15 cellular contexts compared by ENCODE assay signal in genomic region chr1:10253149-10253548, GRCh38. TPM values are rescaled to one million over a fixed set of nuclear protein-coding genes. Genes with fewer than 3 reads are reported as not detected.
DNase-seq lines count a peak whose midpoint lies in the region; ATAC-seq, FAIRE-seq and TF ChIP-seq lines count a peak whose summit lies in the region.
"Had no signal": no experiment of that assay in that cellular context is flagged by ENCODE, and none has a peak within 500 bp of the region (broad histone marks: within the 10 kb centered on the region; RNA-seq: fewer than 3 reads in every experiment).

No MANE protein-coding gene starts in this region.

- H3K4me1 ChIP-seq in IMR-90 (ENCODE audit: control insufficient read depth, insufficient read depth, low read length): peaks cover 7% of the 10 kb centered on the region; the same call in 1 of the 2 replicates
- no peaks in the 10 kb centered on the region for H3K4me1 ChIP-seq in K562 (replicated peaks in 1 of 2; ENCODE audit: control insufficient read depth in 2 of 2, insufficient read depth in 2 of 2, low read length in 2 of 2)

- TF ChIP-seq RAD21 in IMR-90 (IDR thresholded peaks at IDR 0.05; ENCODE audit: low read length) (no peak), K562 (CRISPR knock-in tag; conservative IDR thresholded peaks at IDR 0.05 in 1 of 2, IDR thresholded peaks at IDR 0.05 in 1 of 2) (no peak)

- dilution Hi-C loops in IMR-90 (cut with HindIII; ENCODE audit: low sequenced_read_pairs, unreplicated experiment): no loop called here

- H4K91ac ChIP-seq in IMR-90 (ENCODE audit: insufficient read depth, low read depth, low read length): no peak overlapping the region

- no peak overlapping the region for H3K4me2 ChIP-seq in IMR-90 (ENCODE audit: low read depth, low read length)
- no peak overlapping the region for H3K4me2 ChIP-seq in K562 (ENCODE audit: insufficient read depth, low read length)

- no peak overlapping the region for H3K9ac ChIP-seq in IMR-90 (ENCODE audit: low read depth, low read length)
- H3K9ac ChIP-seq in K562 (ENCODE audit: insufficient read depth in 1 of 2, low read depth in 2 of 2, low read length in 2 of 2): no peak overlapping the region

- no peak overlapping the region for H2BK15ac ChIP-seq in IMR-90 (ENCODE audit: low read depth, low read length)

- no peak overlapping the region for H2AK9ac ChIP-seq in IMR-90 (replicated peaks; ENCODE audit: low read depth, low read length, poor library complexity)

- H3K23ac ChIP-seq in IMR-90 (ENCODE audit: low read depth, low read length): no peak overlapping the region

- POLR2A ChIA-PET in IMR-90 (lab: Charles Lee; ENCODE audit: unreplicated experiment): no interaction called here
- POLR2A ChIA-PET in K562 (lab: Yijun Ruan, JAX): interaction anchor here (1.2 to 1.3 kb wide), 2 partner anchors 13 to 17 kb away, joined by 3 to 5 read pairs; no protein-coding TSS in a partner anchor

- TF ChIP-seq CTCF in IMR-90 (conservative IDR thresholded peaks at IDR 0.05; ENCODE audit: low read depth, low read length) (no peak), K562 (IDR thresholded peaks at IDR 0.05 in 2 of 3, conservative IDR thresholded peaks at IDR 0.05 in 1 of 3; ENCODE audit: insufficient read depth in 2 of 3, low read depth in 1 of 3, low read length in 3 of 3) (no peak), mesothelial cell of epicardium (IDR thresholded peaks at IDR 0.05; ENCODE audit: unreplicated experiment) (no peak)

- CTCF ChIA-PET in IMR-90 (lab: Yijun Ruan, JAX) (interaction anchor here (0.6 to 1.9 kb wide), 2 partner anchors 43 to 679 kb away, joined by 3 to 12 read pairs; partner anchors contain the start of gene KIF1B), K562 (lab: Yijun Ruan, JAX; ENCODE audit: low intra/inter-chr PET ratio) (no interaction called here)

- H3K79me2 ChIP-seq in K562 (ENCODE audit: control insufficient read depth, insufficient read depth, low read length): no peaks in the 10 kb centered on the region

- no peak overlapping the region for H4K8ac ChIP-seq in IMR-90 (ENCODE audit: low read depth in 2 of 2, low read length in 2 of 2)

- DNase-seq in IMR-90: no peak
- DNase-seq in K562 (ENCODE audit: extremely low read depth in 1 of 4, low spot score in 3 of 4): no peak
- no peak for DNase-seq in mesothelial cell of epicardium (ENCODE audit: low spot score in 2 of 2, unreplicated experiment in 2 of 2)
- no peak for DNase-seq in stimulated activated effector memory CD8-positive, alpha-beta T cell treated with anti-CD3 and anti-CD28 coated beads, Interleukin-12 subunit alpha, Interleukin-12 subunit beta, amount 100 ng/mL, for 72 hours (ENCODE audit: low spot score in 2 of 2)
- DNase-seq in NCI-H446 treated with DMSO at 0.1 percent for 48 hours (lab: John Stamatoyannopoulos, UW): no peak
- DNase-seq: activated CD8-positive, alpha-beta memory T cell treated with anti-CD3 and anti-CD28 coated beads for 24 hours; activated gamma-delta T cell; C1 segment of cervical spinal cord; glutamatergic neuron had no signal

- peaks cover 30 to 79% of the 10 kb centered on the region in 2 experiments for H3K79me1 ChIP-seq in IMR-90 (ENCODE audit: low read depth in 1 of 2, low read length in 2 of 2)

- H2AFZ ChIP-seq in IMR-90 (replicated peaks; ENCODE audit: low read length, poor library complexity): no peak overlapping the region
- H2AFZ ChIP-seq in K562 (ENCODE audit: low read depth, low read length): no peak overlapping the region

- H3K27me3 ChIP-seq in IMR-90 (ENCODE audit: control insufficient read depth, insufficient read depth, low read length) (no peaks in the 10 kb centered on the region), K562 (ENCODE audit: control insufficient read depth in 2 of 2, insufficient read depth in 2 of 2, low read length in 2 of 2) (no peaks in the 10 kb centered on the region)

- peaks cover 65% of the 10 kb centered on the region for H4K20me1 ChIP-seq in IMR-90 (ENCODE audit: insufficient read depth, low read length)
- no peaks in the 10 kb centered on the region for H4K20me1 ChIP-seq in K562 (replicated peaks; ENCODE audit: control insufficient read depth, insufficient read depth, low read length)

- no peak overlapping the region for H3K4ac ChIP-seq in IMR-90 (ENCODE audit: low read depth, low read length)

- ATAC-seq in IMR-90 (ENCODE audit: low read depth) (no peak), K562 (no peak), GM18502 (IDR thresholded peaks at IDR 0.05; ENCODE audit: poor library complexity, unreplicated experiment) (no peak), HG02759 (IDR thresholded peaks at IDR 0.05; ENCODE audit: unreplicated experiment) (no peak), GM18517 (IDR thresholded peaks at IDR 0.05; ENCODE audit: unreplicated experiment) (no peak)
- ATAC-seq in stimulated activated effector memory CD8-positive, alpha-beta T cell treated with anti-CD3 and anti-CD28 coated beads, Interleukin-12 subunit alpha, Interleukin-12 subunit beta, amount 100 ng/mL, for 72 hours: no peak

- H3K9me1 ChIP-seq in IMR-90 (ENCODE audit: insufficient read depth, low read length) (peaks cover 16% of the 10 kb centered on the region), K562 (ENCODE audit: control insufficient read depth, insufficient read depth, low read length) (no peaks in the 10 kb centered on the region)

- no CpG with 5 or more reads among the region's 1 CpG for WGBS in IMR-90 (ENCODE audit: extremely low coverage in 2 of 2, insufficient read length in 1 of 2), 2 experiments
- WGBS in K562 (ENCODE audit: insufficient coverage, low coverage, missing lambda C conversion rate): 33% methylated on average over 1 of the region's 1 CpG

- H3K4me3 ChIP-seq in IMR-90 (ENCODE audit: insufficient read depth, low read depth, low read length) (no peak overlapping the region), K562 (no peak overlapping the region)

- in situ Hi-C loops in IMR-90 (cut with MboI; ENCODE audit: low sequenced_read_pairs) (no loop called here), K562 (cut with MboI) (no loop called here)

- no peak overlapping the region for H2BK5ac ChIP-seq in IMR-90 (ENCODE audit: low read depth, low read length, poor library complexity, severe bottlenecking)

- FAIRE-seq in K562 (lab: Jason Lieb, UNC): no peak
- FAIRE-seq: H1 had no signal

- H3K36me3 ChIP-seq in IMR-90 (ENCODE audit: control insufficient read depth, insufficient read depth, low read length) (peaks cover 5% of the 10 kb centered on the region), K562 (ENCODE audit: control insufficient read depth, insufficient read depth, low read length) (no peaks in the 10 kb centered on the region)

- no peak for TF ChIP-seq EP300 in K562 (IDR thresholded peaks at IDR 0.05; ENCODE audit: low read length)

- H2AK5ac ChIP-seq in IMR-90 (ENCODE audit: low read depth, low read length): no peak overlapping the region

- no peak for TF ChIP-seq POLR2A in IMR-90 (IDR thresholded peaks at IDR 0.05; ENCODE audit: low read depth, low read length)
- TF ChIP-seq POLR2A in K562 (conservative IDR thresholded peaks at IDR 0.05): no peak

- peaks cover 4% of the 10 kb centered on the region for H3K9me3 Mint-ChIP-seq in mesothelial cell of epicardium
- H3K9me3 Mint-ChIP-seq in stimulated activated effector memory CD8-positive, alpha-beta T cell treated with anti-CD3 and anti-CD28 coated beads, Interleukin-12 subunit alpha, Interleukin-12 subunit beta, amount 100 ng/mL, for 72 hours: no peaks in the 10 kb centered on the region
- H3K9me3 Mint-ChIP-seq: IgD-negative memory B cell; stimulated activated naive CD8-positive, alpha-beta T cell treated with anti-CD3 and anti-CD28 coated beads, Interleukin-15, Interleukin-2, amounts not matched to agents 100 ng/mL and 50 ng/mL, for 24 hours had no signal

- H4K5ac ChIP-seq in IMR-90 (ENCODE audit: low read depth, low read length): no peak overlapping the region

- no peaks in the 10 kb centered on the region for H3K9me3 ChIP-seq in IMR-90 (ENCODE audit: control insufficient read depth, insufficient read depth, low read length)
- no peaks in the 10 kb centered on the region for H3K9me3 ChIP-seq in K562 (replicated peaks; ENCODE audit: control insufficient read depth, insufficient read depth, low read depth, low read length)

- H3K27me3 Mint-ChIP-seq in mesothelial cell of epicardium (ENCODE audit: low read depth): no peaks in the 10 kb centered on the region
- H3K27me3 Mint-ChIP-seq: IgD-negative memory B cell; stimulated activated naive CD8-positive, alpha-beta T cell treated with anti-CD3 and anti-CD28 coated beads, Interleukin-15, Interleukin-2, amounts not matched to agents 100 ng/mL and 50 ng/mL, for 24 hours had no signal

- H3K36me3 Mint-ChIP-seq in mesothelial cell of epicardium: peaks cover 16% of the 10 kb centered on the region
- H3K36me3 Mint-ChIP-seq in stimulated activated effector memory CD8-positive, alpha-beta T cell treated with anti-CD3 and anti-CD28 coated beads, Interleukin-12 subunit alpha, Interleukin-12 subunit beta, amount 100 ng/mL, for 72 hours: peaks cover 17% of the 10 kb centered on the region

- BruUV-seq in IMR-90 (replicated peaks; lab: Mats Ljungman, UMichigan): no TSS peak
- no TSS peak for BruUV-seq in K562 (replicated peaks; lab: Mats Ljungman, UMichigan)

- H3K27ac ChIP-seq in IMR-90 (ENCODE audit: insufficient read depth, low read length) (peak overlapping the region; percentile 14; the same call in 1 of the 2 replicates), K562 (ENCODE audit: extremely low read depth, low read depth, low read length) (no peak overlapping the region)

- no peak overlapping the region for H3K56ac ChIP-seq in IMR-90 (ENCODE audit: extremely low read depth, insufficient read depth, low read length)

- H3K27ac Mint-ChIP-seq in mesothelial cell of epicardium: peak overlapping the region; percentile 85
- H3K27ac Mint-ChIP-seq in stimulated activated effector memory CD8-positive, alpha-beta T cell treated with anti-CD3 and anti-CD28 coated beads, Interleukin-12 subunit alpha, Interleukin-12 subunit beta, amount 100 ng/mL, for 72 hours: peak overlapping the region; percentile 61
- H3K27ac Mint-ChIP-seq: stimulated activated naive CD8-positive, alpha-beta T cell treated with anti-CD3 and anti-CD28 coated beads, Interleukin-15, Interleukin-2, amounts not matched to agents 100 ng/mL and 50 ng/mL, for 24 hours had no signal

- no peak overlapping the region for H2BK20ac ChIP-seq in IMR-90 (ENCODE audit: low read depth, low read length)

- H3K4me1 Mint-ChIP-seq in mesothelial cell of epicardium: peaks cover 8% of the 10 kb centered on the region
- H3K4me1 Mint-ChIP-seq in stimulated activated effector memory CD8-positive, alpha-beta T cell treated with anti-CD3 and anti-CD28 coated beads, Interleukin-12 subunit alpha, Interleukin-12 subunit beta, amount 100 ng/mL, for 72 hours: no peaks in the 10 kb centered on the region
- H3K4me1 Mint-ChIP-seq: IgD-negative memory B cell had no signal

- H3K14ac ChIP-seq in IMR-90 (replicated peaks; ENCODE audit: low read depth, low read length): no peak overlapping the region

- H3K18ac ChIP-seq in IMR-90 (ENCODE audit: low read depth, low read length): no peak overlapping the region

- H2BK120ac ChIP-seq in IMR-90 (ENCODE audit: low read depth, low read length): no peak overlapping the region

- intact Hi-C loops in IMR-90 (cut with micrococcal nuclease) (loop anchor here (2.0 kb wide), 1 partner anchor 42 kb away; the partner anchor contains the start of gene KIF1B), K562 (cut with micrococcal nuclease) (no loop called here)

- H3K4me3 Mint-ChIP-seq in mesothelial cell of epicardium: no peak overlapping the region
- no peak overlapping the region for H3K4me3 Mint-ChIP-seq in stimulated activated effector memory CD8-positive, alpha-beta T cell treated with anti-CD3 and anti-CD28 coated beads, Interleukin-12 subunit alpha, Interleukin-12 subunit beta, amount 100 ng/mL, for 72 hours
- H3K4me3 Mint-ChIP-seq: IgD-negative memory B cell; stimulated activated naive CD8-positive, alpha-beta T cell treated with anti-CD3 and anti-CD28 coated beads, Interleukin-15, Interleukin-2, amounts not matched to agents 100 ng/mL and 50 ng/mL, for 24 hours had no signal

RNA-seq across cellular contexts. Expression of gene KIF1B, which starts 42.8 kb away (rescaled TPM):
- total RNA-seq in IMR-90 (2012; rRNA removed) (21.1 and 32.5 TPM in 2 replicates), K562 (2014; rRNA removed) (8.9 and 12.3 TPM in 2 replicates), K562 (2014; rRNA removed; fragmentation: Illumina TruSeq; extraction: Trizol) (14.8 and 16.0 TPM in 2 replicates), K562 (2015; rRNA removed; fragmentation: Illumina TruSeq; extraction: Trizol) (11.1 and 13.2 TPM in 2 replicates), K562 (2021) (19.8 and 20.0 TPM in 2 replicates), mesothelial cell of epicardium (65.7 to 67.7 TPM (median 66.1 TPM) in 3 replicates)
- polyA plus RNA-seq in IMR-90 (2012; rRNA removed) (12.3 and 13.0 TPM in 2 replicates), K562 (2011; rRNA removed) (11.9 and 14.8 TPM in 2 replicates), K562 (2014; fragmentation: Illumina TruSeq; extraction: Trizol) (14.8 and 15.8 TPM in 2 replicates), K562 (2014; fragmentation: Nextera tagmentation; extraction: Ambion mirVana) (1 to 10 TPM; 2.8 to 3.1 TPM), K562 (2014; rRNA removed) (8.9 and 9.6 TPM in 2 replicates)
- polyA plus RNA-seq in IMR-90 (2012; cell fraction: cytosol; rRNA removed): 3.3 and 8.1 TPM in 2 replicates
- polyA plus RNA-seq in IMR-90 (2012; cell fraction: nucleus; rRNA removed; ENCODE audit: low replicate concordance): 4.9 and 16.7 TPM in 2 replicates
- total RNA-seq in K562 (2011; cell fraction: chromatin; rRNA removed; ENCODE audit: low replicate concordance): 31.2 and 82.9 TPM in 2 replicates
- total RNA-seq in K562 (2011; cell fraction: nucleolus; rRNA removed): 17.6 and 18.5 TPM in 2 replicates
- total RNA-seq in K562 (2011; cell fraction: nucleoplasm; rRNA removed): 35.7 and 51.7 TPM in 2 replicates
- polyA plus RNA-seq in K562 (2011; cell fraction: cytosol; rRNA removed): 8.2 and 12.3 TPM in 2 replicates
- 10.1 and 10.2 TPM in 2 replicates for polyA plus RNA-seq in K562 (2011; cell fraction: nucleus; rRNA removed)
- 9.4 and 12.2 TPM in 2 replicates for polyA plus RNA-seq in K562 (2012)
- polyA minus RNA-seq in K562 (2011; rRNA and poly(A)+ RNA removed): 25.2 and 29.9 TPM in 2 replicates
- 14.1 and 16.4 TPM in 2 replicates for polyA minus RNA-seq in K562 (2011; cell fraction: cytosol; rRNA and poly(A)+ RNA removed)
- polyA minus RNA-seq in K562 (2011; cell fraction: nucleus; rRNA and poly(A)+ RNA removed): 9.7 and 22.9 TPM in 2 replicates
